Comparison of ENCODE assay signal across 20 cellular contexts in the genomic region with DNA sequence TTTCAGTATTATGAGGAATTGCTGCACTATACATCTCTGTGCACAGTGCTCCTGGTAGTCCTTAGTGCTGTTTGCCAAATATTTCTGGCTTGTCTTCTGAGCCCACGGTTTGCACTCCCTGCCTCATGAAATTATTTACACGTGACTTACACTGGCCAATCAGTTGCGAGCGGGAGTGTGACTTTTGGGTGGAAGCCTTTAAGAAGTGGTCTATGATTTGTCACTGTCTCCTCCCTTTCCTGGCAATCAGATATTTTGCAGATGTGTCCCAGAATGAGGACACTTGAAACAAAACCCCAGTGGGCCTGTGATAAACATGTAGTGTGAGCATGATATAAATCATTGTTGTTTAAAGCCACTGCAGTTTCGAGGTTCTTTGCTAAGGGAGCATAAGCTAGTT.
A peak's percentile ranks its signal among the peaks of the same experiment; 100 is the strongest.
DNase-seq lines count a peak whose midpoint lies in the region; ATAC-seq, FAIRE-seq and TF ChIP-seq lines count a peak whose summit lies in the region.
"Had no signal": no experiment of that assay in that cellular context is flagged by ENCODE, and none has a peak within 500 bp of the region (broad histone marks: within the 10 kb centered on the region; RNA-seq: fewer than 3 reads in every experiment).

No MANE protein-coding gene starts in this region.

- no peak overlapping the region for H3K4me3 ChIP-seq in cardiac fibroblast (replicated peaks in 1 of 2; ENCODE audit: low read depth in 2 of 2, low read length in 2 of 2)
- H3K4me3 ChIP-seq: ascending aorta, sigmoid colon had no signal

- TF ChIP-seq CTCF in cardiac fibroblast (IDR thresholded peaks at IDR 0.05; ENCODE audit: low read depth, low read length), result no peak

- FAIRE-seq in HTR-8/SVneo (lab: Jason Lieb, UNC), result peak; percentile 81

- no peak for ATAC-seq in GM19023 (IDR thresholded peaks at IDR 0.05; ENCODE audit: unreplicated experiment)
- ATAC-seq in GM19395 (IDR thresholded peaks at IDR 0.05; ENCODE audit: unreplicated experiment), result no peak
- ATAC-seq: CD8-positive, alpha-beta T cell; SK-N-SH treated with all-trans-retinoic acid at 6 μM for 48 hours had no signal

- in situ Hi-C loops in ACHN (cut with HindIII; ENCODE audit: low pct_ligation_motif_present, low pct_unique_long_range_greater_than_20kb, low sequenced_read_pairs), result no loop called here

- DNase-seq in ACHN, result peak; percentile 72
- DNase-seq in HTR-8/SVneo (ENCODE audit: insufficient read length, low spot score), result peak; percentile 29
- DNase-seq in cardiac fibroblast (ENCODE audit: low read depth in 2 of 2), result peak; percentile 64
- peak; percentile 51 for DNase-seq in kidney glomerular epithelial cell (lab: John Stamatoyannopoulos, UW)
- DNase-seq in DMS114 treated with DMSO at 0.1 percent for 48 hours (lab: John Stamatoyannopoulos, UW; ENCODE audit: unreplicated experiment), result no peak
- no peak for DNase-seq in iPS-NIHi11 (ENCODE audit: low spot score)
- DNase-seq: activated CD4-positive, alpha-beta T cell treated with anti-CD3 and anti-CD28 coated beads for 4 hours; activated CD8-positive, alpha-beta memory T cell treated with anti-CD3 and anti-CD28 coated beads, Interleukin-2, amount 50 U/mL, for 4 hours; activated effector memory CD4-positive, alpha-beta T cell treated with anti-CD3 and anti-CD28 coated beads, Interleukin-2, amount 50 U/mL, for 16 hours; CD8-positive, alpha-beta T cell; mesendoderm; MV-4-11; NCI-H2107; NCI-H524 treated with DMSO at 0.1 percent for 48 hours; sigmoid colon; T1000 had no signal

Comparison
In these comparisons a context has a peak if more than half of its experiments do, and no peak if none do; other contexts are left out.
1. DNase-seq: peak in ACHN (single experiment), HTR-8/SVneo (single experiment), cardiac fibroblast (2 of 2) and kidney glomerular epithelial cell (single experiment); none in DMS114 treated with DMSO at 0.1 percent for 48 hours (single experiment) and iPS-NIHi11 (single experiment).